8 cellular contexts compared by ENCODE assay signal in genomic region chr1:165828103-165828558, GRCh38. TPM values are rescaled to one million over a fixed set of nuclear protein-coding genes. Genes with fewer than 3 reads are reported as not detected.
A peak's percentile ranks its signal among the peaks of the same experiment; 100 is the strongest.
DNase-seq lines count a peak whose midpoint lies in the region; ATAC-seq, FAIRE-seq and TF ChIP-seq lines count a peak whose summit lies in the region.

No MANE protein-coding gene starts in this region.

- H3K4me1 ChIP-seq in trophoblast cell (ENCODE audit: control insufficient read depth in 1 of 2, insufficient read depth in 2 of 2, low read length in 2 of 2) (peaks cover 4 to 11% of the 10 kb centered on the region in 2 experiments), vagina (peaks cover 18% of the 10 kb centered on the region)

- H3K4me3 Mint-ChIP-seq in Calu3 (ENCODE audit: low read depth, unreplicated experiment) (peak overlapping the region; percentile 99), glutamatergic neuron (ENCODE audit: unreplicated experiment) (peak overlapping the region; percentile 97)
- H3K4me3 Mint-ChIP-seq in activated naive CD4-positive, alpha-beta T cell treated with anti-CD3 and anti-CD28 coated beads for 36 hours = peak overlapping the region; percentile 93

- H3K4me2 ChIP-seq in trophoblast cell (ENCODE audit: low read length) = peak overlapping the region; percentile 97

- H3K23ac ChIP-seq in trophoblast cell (ENCODE audit: low read length) = no peak overlapping the region

- peak overlapping the region; percentile 90 for H3K14ac ChIP-seq in trophoblast cell (ENCODE audit: low read length)

- H3K9me3 Mint-ChIP-seq in Calu3 (ENCODE audit: low read depth, unreplicated experiment) = no peaks in the 10 kb centered on the region
- no peaks in the 10 kb centered on the region for H3K9me3 Mint-ChIP-seq in activated naive CD4-positive, alpha-beta T cell treated with anti-CD3 and anti-CD28 coated beads for 36 hours
- H3K9me3 Mint-ChIP-seq in glutamatergic neuron (ENCODE audit: unreplicated experiment) = peaks cover 9% of the 10 kb centered on the region

- H2AFZ ChIP-seq in trophoblast cell (ENCODE audit: insufficient read depth, low read length, poor library complexity) = peak overlapping the region; percentile 78

- H3K18ac ChIP-seq in trophoblast cell (ENCODE audit: low read length) = peak overlapping the region; percentile 90

- FAIRE-seq in RCC 7860 (lab: Jason Lieb, UNC) = no peak

- peaks cover 29% of the 10 kb centered on the region for H3K36me3 Mint-ChIP-seq in Calu3 (ENCODE audit: insufficient read depth, unreplicated experiment)
- H3K36me3 Mint-ChIP-seq in activated naive CD4-positive, alpha-beta T cell treated with anti-CD3 and anti-CD28 coated beads for 36 hours (ENCODE audit: low read depth) = peaks cover 7% of the 10 kb centered on the region
- H3K36me3 Mint-ChIP-seq in glutamatergic neuron (ENCODE audit: unreplicated experiment) = no peaks in the 10 kb centered on the region

- peak overlapping the region; percentile 49 for H4K12ac ChIP-seq in trophoblast cell (ENCODE audit: low read depth, low read length)

- H3K36me3 ChIP-seq in trophoblast cell (ENCODE audit: control insufficient read depth in 1 of 2, insufficient read depth in 2 of 2, low read length in 2 of 2) (peaks cover 0 to 6% of the 10 kb centered on the region in 2 experiments), vagina (no peaks in the 10 kb centered on the region)

- peak overlapping the region; percentile 91 for H3K9ac ChIP-seq in trophoblast cell (ENCODE audit: low read length)

- peak overlapping the region; percentile 66 for H3K27ac ChIP-seq in trophoblast cell (ENCODE audit: low read depth, low read length)
- peak overlapping the region; percentile 72 for H3K27ac ChIP-seq in vagina

- H2BK5ac ChIP-seq in trophoblast cell (ENCODE audit: low read depth, low read length, poor library complexity) = peak overlapping the region; percentile 74

- H3K9me3 ChIP-seq in trophoblast cell (ENCODE audit: insufficient read depth, low read depth, low read length) = no peaks in the 10 kb centered on the region
- H3K9me3 ChIP-seq in vagina = no peaks in the 10 kb centered on the region

- H3K79me2 ChIP-seq in trophoblast cell (ENCODE audit: control insufficient read depth, insufficient read depth, low read length, poor library complexity) = peaks cover 30% of the 10 kb centered on the region

- H3K4me1 Mint-ChIP-seq in Calu3 (ENCODE audit: low read depth, unreplicated experiment) = peaks cover 22% of the 10 kb centered on the region
- peaks cover 16% of the 10 kb centered on the region for H3K4me1 Mint-ChIP-seq in activated naive CD4-positive, alpha-beta T cell treated with anti-CD3 and anti-CD28 coated beads for 36 hours (ENCODE audit: low read depth)
- H3K4me1 Mint-ChIP-seq in glutamatergic neuron (ENCODE audit: low read depth, unreplicated experiment) = peaks cover 14% of the 10 kb centered on the region

- BruUV-seq in Calu3 (replicated peaks; lab: Mats Ljungman, UMichigan) = no TSS peak

- H3K27ac Mint-ChIP-seq in Calu3 (ENCODE audit: unreplicated experiment) = peak overlapping the region; percentile 88
- peak overlapping the region; percentile 88 for H3K27ac Mint-ChIP-seq in activated naive CD4-positive, alpha-beta T cell treated with anti-CD3 and anti-CD28 coated beads for 36 hours
- H3K27ac Mint-ChIP-seq in glutamatergic neuron (ENCODE audit: unreplicated experiment) = peak overlapping the region; percentile 96

- peak overlapping the region; percentile 85 for H4K8ac ChIP-seq in trophoblast cell (ENCODE audit: low read depth, low read length)

- peak overlapping the region; percentile 89 for H3K4me3 ChIP-seq in trophoblast cell (ENCODE audit: low read depth, low read length)
- H3K4me3 ChIP-seq in vagina = peak overlapping the region; percentile 76 to 91

- CTCF ChIA-PET in Calu3 (lab: Charles Lee) = interaction anchor here (1.0 to 2.4 kb wide), 9 partner anchors 14 to 130 kb away, joined by 3 to 14 read pairs (median 5); partner anchors contain the start of genes ALDH9A1 and TMCO1
- CTCF ChIA-PET in activated naive CD4-positive, alpha-beta T cell treated with anti-CD3 and anti-CD28 coated beads for 36 hours (lab: Charles Lee) = interaction anchor here (1.0 to 1.8 kb wide), 5 partner anchors 13 to 227 kb away, joined by 3 to 8 read pairs (median 4); no protein-coding TSS in a partner anchor

- H3K27me3 Mint-ChIP-seq in Calu3 (ENCODE audit: unreplicated experiment) (no peaks in the 10 kb centered on the region), glutamatergic neuron (ENCODE audit: unreplicated experiment) (peaks cover 15% of the 10 kb centered on the region)
- H3K27me3 Mint-ChIP-seq in activated naive CD4-positive, alpha-beta T cell treated with anti-CD3 and anti-CD28 coated beads for 36 hours (ENCODE audit: low read depth) = peaks cover 3% of the 10 kb centered on the region

- intact Hi-C loops in Calu3 (cut with micrococcal nuclease; ENCODE audit: unreplicated experiment) (loop anchor here (2.0 to 5.0 kb wide), 2 partner anchors 79 to 111 kb away; no protein-coding TSS in a partner anchor), vagina (cut with DNase I) (no loop called here)
- intact Hi-C loops in activated naive CD4-positive, alpha-beta T cell treated with anti-CD3 and anti-CD28 coated beads for 36 hours (cut with micrococcal nuclease) = loop anchor here (1.0 to 10.0 kb wide), 6 partner anchors 14 to 1007 kb away; partner anchors contain the start of genes POGK and TMCO1

- TF ChIP-seq POLR2A in vagina (IDR thresholded peaks at IDR 0.05) = no peak

- H3K27me3 ChIP-seq in trophoblast cell (ENCODE audit: insufficient read depth, low read length) (no peaks in the 10 kb centered on the region), vagina (no peaks in the 10 kb centered on the region)

- H2BK120ac ChIP-seq in trophoblast cell (ENCODE audit: insufficient read depth, low read length, poor library complexity) = peak overlapping the region; percentile 84

- H2BK12ac ChIP-seq in trophoblast cell (ENCODE audit: low read length) = no peak overlapping the region

- H3K79me1 ChIP-seq in trophoblast cell (ENCODE audit: low read length) = peaks cover 14% of the 10 kb centered on the region

- no CpG with 5 or more reads among the region's 43 CpGs for WGBS in trophoblast cell (ENCODE audit: extremely low coverage, insufficient coverage, insufficient read length)

- H3K4ac ChIP-seq in trophoblast cell (ENCODE audit: low read depth, low read length) = peak overlapping the region; percentile 82

- TF ChIP-seq CTCF in Calu3 (IDR thresholded peaks at IDR 0.05; ENCODE audit: unreplicated experiment) (no peak), glutamatergic neuron (IDR thresholded peaks at IDR 0.05; ENCODE audit: partially characterized antibody, unreplicated experiment) (no peak), vagina (IDR thresholded peaks at IDR 0.05) (no peak)

- ATAC-seq in GM19395 (IDR thresholded peaks at IDR 0.05; ENCODE audit: unreplicated experiment) (peak; percentile 56), HG03469 (IDR thresholded peaks at IDR 0.05; ENCODE audit: unreplicated experiment) (peak; percentile 19)

- DNase-seq in Calu3 = peak; percentile 70
- DNase-seq in RCC 7860 (ENCODE audit: low spot score) = peak; percentile 12
- DNase-seq in activated naive CD4-positive, alpha-beta T cell treated with anti-CD3 and anti-CD28 coated beads for 36 hours = peak; percentile 54
- peak; percentile 66 for DNase-seq in glutamatergic neuron
- DNase-seq in trophoblast cell = peak; percentile 12 to 42
- DNase-seq in vagina (ENCODE audit: extremely low spot score in 2 of 2) = no peak

- no peak overlapping the region for H2AK5ac ChIP-seq in trophoblast cell (ENCODE audit: low read length)

- H4K91ac ChIP-seq in trophoblast cell (ENCODE audit: low read depth, low read length) = peak overlapping the region; percentile 75

RNA-seq across cellular contexts. Expression of gene UCK2, which starts 0.7 kb away (rescaled TPM):
- total RNA-seq in Calu3 (2022) (106 and 109 TPM in 2 replicates), glutamatergic neuron (ENCODE audit: unreplicated experiment) (29.9 TPM), vagina (49.4 TPM)
- total RNA-seq in activated naive CD4-positive, alpha-beta T cell treated with anti-CD3 and anti-CD28 coated beads for 36 hours = 10 to 100 TPM; 58.8 to 61.5 TPM
- polyA plus RNA-seq in trophoblast cell (2013) = 77.1 and 81.6 TPM in 2 replicates

RNA-seq across cellular contexts. Expression of gene TMCO1, which starts 59.5 kb away (rescaled TPM):
- total RNA-seq in Calu3 (2022) (145 and 157 TPM in 2 replicates), glutamatergic neuron (ENCODE audit: unreplicated experiment) (74.9 TPM), vagina (33.1 TPM)
- 10 to 100 TPM; 50.5 to 50.7 TPM for total RNA-seq in activated naive CD4-positive, alpha-beta T cell treated with anti-CD3 and anti-CD28 coated beads for 36 hours
- 188 and 204 TPM in 2 replicates for polyA plus RNA-seq in trophoblast cell (2013)

Comparison
In these comparisons a context has a peak if more than half of its experiments do, and no peak if none do; other contexts are left out.
1. DNase-seq: peak in Calu3 (single experiment), RCC 7860 (single experiment), activated naive CD4-positive, alpha-beta T cell treated with anti-CD3 and anti-CD28 coated beads for 36 hours (single experiment), glutamatergic neuron (single experiment) and trophoblast cell (2 of 2); none in vagina (0 of 2).
2. Peak in every context shown above with its lines, with median percentiles within 50 percentile points of each other: H3K27ac Mint-ChIP-seq and H3K4me3 Mint-ChIP-seq.